In genomic region chr20:9306521-9306920, GRCh38 we compare ENCODE assay signal across 16 cellular contexts.
DNase-seq lines count a peak whose midpoint lies in the region; ATAC-seq and TF ChIP-seq lines count a peak whose summit lies in the region.
"Had no signal": no experiment of that assay in that cellular context is flagged by ENCODE, and none has a peak within 500 bp of the region (broad histone marks: within the 10 kb centered on the region; RNA-seq: fewer than 3 reads in every experiment).

No MANE protein-coding gene starts in this region.

- WGBS in SK-N-SH (ENCODE audit: low lambda C conversion rate), result 69% methylated on average over 1 of the region's 1 CpG

- no peak for TF ChIP-seq EP300 in SK-N-SH (IDR thresholded peaks at IDR 0.05; ENCODE audit: borderline replicate concordance in 1 of 2, low read depth in 1 of 2, low read length in 1 of 2)

- H3K9me3 Mint-ChIP-seq in type B pancreatic cell, result peaks cover 4% of the 10 kb centered on the region
- H3K9me3 Mint-ChIP-seq: activated naive CD8-positive, alpha-beta T cell treated with anti-CD3 and anti-CD28 coated beads for 36 hours; GM23338 had no signal

- H3K9ac ChIP-seq in SK-N-SH (no peak overlapping the region), fibroblast of lung (ENCODE audit: insufficient read depth, low read length) (no peak overlapping the region)

- H3K4me3 ChIP-seq in SK-N-SH (ENCODE audit: low read depth in 2 of 2, low read length in 1 of 2) (no peak overlapping the region), fibroblast of lung (replicated peaks in 1 of 4; ENCODE audit: control extremely low read depth in 1 of 4, insufficient read depth in 1 of 4, low read depth in 3 of 4, low read length in 4 of 4) (no peak overlapping the region)
- H3K4me3 ChIP-seq: GM23338, left ventricle myocardium inferior, transverse colon had no signal

- H3K9me2 ChIP-seq in SK-N-SH, result no peaks in the 10 kb centered on the region

- H3F3A ChIP-seq in SK-N-SH (replicated peaks; ENCODE audit: insufficient read depth), result no peaks in the 10 kb centered on the region

- POLR2A ChIA-PET in SK-N-SH (lab: Yijun Ruan, JAX), result no interaction called here
- POLR2A ChIA-PET in GM10248 (lab: Yijun Ruan, JAX), result no interaction called here

- no peaks in the 10 kb centered on the region for H3K27me3 ChIP-seq in SK-N-SH (ENCODE audit: insufficient read depth)
- no peaks in the 10 kb centered on the region for H3K27me3 ChIP-seq in fibroblast of lung (ENCODE audit: control insufficient read depth, insufficient read depth, low read length)
- H3K27me3 ChIP-seq: transverse colon had no signal

- peaks cover 5% of the 10 kb centered on the region for H3K4me1 Mint-ChIP-seq in type B pancreatic cell (ENCODE audit: unreplicated experiment)
- H3K4me1 Mint-ChIP-seq: activated naive CD8-positive, alpha-beta T cell treated with anti-CD3 and anti-CD28 coated beads for 36 hours had no signal

- H3K27me3 Mint-ChIP-seq in type B pancreatic cell, result no peaks in the 10 kb centered on the region
- H3K27me3 Mint-ChIP-seq: activated naive CD8-positive, alpha-beta T cell treated with anti-CD3 and anti-CD28 coated beads for 36 hours had no signal

- no peak for ATAC-seq in SK-N-SH treated with all-trans-retinoic acid at 6 μM for 48 hours
- no peak for ATAC-seq in HG03039 (IDR thresholded peaks at IDR 0.05; ENCODE audit: unreplicated experiment)
- ATAC-seq: GM23338 had no signal

- CTCF ChIA-PET in SK-N-SH (lab: Yijun Ruan, JAX) (no interaction called here), GM10248 (lab: Yijun Ruan, JAX) (interaction anchor here (1.5 kb wide), 1 partner anchor 9 kb away, joined by 3 read pairs; no protein-coding TSS in a partner anchor)

- peaks cover 3% of the 10 kb centered on the region for H3K36me3 Mint-ChIP-seq in type B pancreatic cell
- H3K36me3 Mint-ChIP-seq: activated naive CD8-positive, alpha-beta T cell treated with anti-CD3 and anti-CD28 coated beads for 36 hours had no signal

- H4K20me1 ChIP-seq in SK-N-SH (ENCODE audit: insufficient read depth) (no peaks in the 10 kb centered on the region), fibroblast of lung (ENCODE audit: control insufficient read depth, extremely low read depth, insufficient read depth, low read length) (no peaks in the 10 kb centered on the region)

- H2AFZ ChIP-seq in SK-N-SH (ENCODE audit: low read depth), result no peak overlapping the region
- H2AFZ ChIP-seq in fibroblast of lung (ENCODE audit: low read length), result no peak overlapping the region
- H2AFZ ChIP-seq: GM23338 had no signal

- H3K27ac ChIP-seq in SK-N-SH (ENCODE audit: low read depth in 2 of 2, low read length in 1 of 2), result no peak overlapping the region
- H3K27ac ChIP-seq in fibroblast of lung (ENCODE audit: insufficient read depth, low read length), result no peak overlapping the region
- H3K27ac ChIP-seq: left ventricle myocardium inferior, transverse colon had no signal

- no peak for TF ChIP-seq RAD21 in SK-N-SH (IDR thresholded peaks at IDR 0.05; ENCODE audit: low read length)

- H3K79me2 ChIP-seq in SK-N-SH (ENCODE audit: insufficient read depth), result no peaks in the 10 kb centered on the region
- no peaks in the 10 kb centered on the region for H3K79me2 ChIP-seq in fibroblast of lung (ENCODE audit: control insufficient read depth, insufficient read depth, low read length)

- DNase-seq in SK-N-SH (no peak), RPMI7951 (ENCODE audit: low read depth) (peak; percentile 82), fibroblast of lung (ENCODE audit: low read depth in 2 of 2) (peak; percentile 49 to 97), type B pancreatic cell (ENCODE audit: extremely low spot score, unreplicated experiment) (no peak), NCI-H345 (lab: John Stamatoyannopoulos, UW) (no peak), GM10248 (ENCODE audit: extremely low spot score) (no peak)
- DNase-seq: activated naive CD8-positive, alpha-beta T cell treated with anti-CD3 and anti-CD28 coated beads for 36 hours; DMS79; left ventricle myocardium inferior; NCI-H1105 treated with DMSO at 0.1 percent for 48 hours; NCI-H524 treated with DMSO at 0.1 percent for 48 hours; SHP77 treated with DMSO at 0.1 percent for 48 hours; transverse colon had no signal

- H3K36me3 ChIP-seq in SK-N-SH (replicated peaks in 1 of 2; ENCODE audit: control insufficient read depth in 1 of 2, insufficient read depth in 2 of 2, low read length in 1 of 2), result no peaks in the 10 kb centered on the region
- no peaks in the 10 kb centered on the region for H3K36me3 ChIP-seq in fibroblast of lung (ENCODE audit: control insufficient read depth, insufficient read depth, low read length)
- H3K36me3 ChIP-seq: transverse colon had no signal

- H3K4me3 Mint-ChIP-seq in type B pancreatic cell, result no peak overlapping the region
- H3K4me3 Mint-ChIP-seq: activated naive CD8-positive, alpha-beta T cell treated with anti-CD3 and anti-CD28 coated beads for 36 hours; GM23338 had no signal

- H3K4me2 ChIP-seq in SK-N-SH (no peak overlapping the region), fibroblast of lung (ENCODE audit: extremely low read depth, insufficient read depth, low read length) (peak overlapping the region; percentile 17)
- H3K4me2 ChIP-seq: GM23338 had no signal

- no peaks in the 10 kb centered on the region for H3K9me3 ChIP-seq in SK-N-SH
- H3K9me3 ChIP-seq in fibroblast of lung (ENCODE audit: control insufficient read depth, insufficient read depth, low read depth, low read length), result no peaks in the 10 kb centered on the region
- H3K9me3 ChIP-seq: left ventricle myocardium inferior, transverse colon had no signal

- H3K4me1 ChIP-seq in SK-N-SH (ENCODE audit: control insufficient read depth in 1 of 2, insufficient read depth in 2 of 2, low read depth in 1 of 2, low read length in 1 of 2), result peaks cover 0 to 14% of the 10 kb centered on the region in 2 experiments; a peak in 2 of 4 replicates
- peaks cover 6% of the 10 kb centered on the region for H3K4me1 ChIP-seq in fibroblast of lung (ENCODE audit: control insufficient read depth, extremely low read depth, insufficient read depth, low read length)

- peak overlapping the region; percentile 10 for H3K27ac Mint-ChIP-seq in type B pancreatic cell
- H3K27ac Mint-ChIP-seq: activated naive CD8-positive, alpha-beta T cell treated with anti-CD3 and anti-CD28 coated beads for 36 hours; GM23338 had no signal

- TF ChIP-seq CTCF in SK-N-SH (IDR thresholded peaks at IDR 0.05) (no peak), fibroblast of lung (conservative IDR thresholded peaks at IDR 0.05 in 1 of 2, IDR thresholded peaks at IDR 0.05 in 1 of 2; ENCODE audit: low read depth in 1 of 2, low read length in 2 of 2) (no peak), type B pancreatic cell (conservative IDR thresholded peaks at IDR 0.05) (no peak), GM10248 (IDR thresholded peaks at IDR 0.05; ENCODE audit: control extremely low read depth, extremely low read depth, low read depth, missing control alignments) (no peak)

TF ChIP-seq in SK-N-SH, 30 proteins besides CTCF, POLR2A, EP300 and RAD21 (continues in another document):
- TF ChIP-seq IRF3 (IDR thresholded peaks at IDR 0.05; ENCODE audit: low read depth, low read length) (no peak), RFX5 (IDR thresholded peaks at IDR 0.05; ENCODE audit: low read length) (no peak), PBX3 (IDR thresholded peaks at IDR 0.05) (no peak), TAF1 (IDR thresholded peaks at IDR 0.05; ENCODE audit: borderline replicate concordance, low read depth, low read length) (no peak), FOSL2 (IDR thresholded peaks at IDR 0.05; ENCODE audit: borderline replicate concordance, low read depth) (peak; percentile 15; the same call in 1 of the 2 replicates)

TF ChIP-seq in SK-N-SH treated with all-trans-retinoic acid at 6 μM for 48 hours, 23 proteins besides CTCF, POLR2A, EP300 and RAD21:
- no peak for TF ChIP-seq ISL1 (CRISPR knock-in tag; IDR thresholded peaks at IDR 0.05)
- no peak for TF ChIP-seq PPARA (CRISPR knock-in tag; IDR thresholded peaks at IDR 0.05; ENCODE audit: borderline replicate concordance)
- no peak for TF ChIP-seq ZFP3 (CRISPR knock-in tag; IDR thresholded peaks at IDR 0.05)
- no peak for TF ChIP-seq GLIS3 (CRISPR knock-in tag; IDR thresholded peaks at IDR 0.05)

Comparison
In these comparisons a context has a peak if more than half of its experiments do, and no peak if none do; other contexts are left out.
1. DNase-seq: peak in RPMI7951 (single experiment) and fibroblast of lung (2 of 2); none in SK-N-SH (single experiment), type B pancreatic cell (single experiment), NCI-H345 (single experiment) and GM10248 (single experiment).